ENCODE assay signal across 15 cellular contexts in the genomic region with DNA sequence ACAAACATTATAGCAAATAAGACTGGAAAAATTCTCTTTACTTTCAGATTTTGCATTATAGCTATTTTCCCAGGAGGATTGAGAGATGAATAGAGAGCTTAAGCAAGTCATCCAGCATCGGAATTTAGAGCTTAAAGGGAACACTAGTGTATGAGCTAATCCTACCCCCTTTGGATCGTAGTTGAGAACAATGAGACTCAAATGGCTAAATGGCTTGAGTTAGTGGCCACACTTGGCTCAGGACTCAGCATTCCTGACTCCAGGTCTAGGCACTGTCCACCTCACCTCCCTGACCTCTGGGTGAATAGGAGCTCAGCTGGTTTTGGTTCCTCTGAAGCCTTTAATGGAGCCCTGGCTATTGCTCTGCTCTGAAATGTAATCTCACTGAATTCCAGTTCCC.
DNase-seq lines count a peak whose midpoint lies in the region; FAIRE-seq and TF ChIP-seq lines count a peak whose summit lies in the region.
"Had no signal": no experiment of that assay in that cellular context is flagged by ENCODE, and none has a peak within 500 bp of the region (broad histone marks: within the 10 kb centered on the region; RNA-seq: fewer than 3 reads in every experiment).

No MANE protein-coding gene starts in this region.

- no peak for DNase-seq in CD14-positive monocyte (ENCODE audit: low spot score)
- DNase-seq in PC-9, result no peak
- no peak for DNase-seq in mesendoderm
- DNase-seq in retinal pigment epithelial cell (ENCODE audit: low read depth), result peak; percentile 81
- DNase-seq in activated T-helper 2 cell treated with anti-CD3 and anti-CD28 coated beads, Interferon-gamma antibody, Interleukin-2, Interleukin-4, amounts not matched to agents 10 μg/mL and 5 μg/mL and 100 μg/mL, durations not matched to agents 14 hours and 24 hours and 36 hours (ENCODE audit: low spot score), result no peak
- DNase-seq in SKM-1 (lab: John Stamatoyannopoulos, UW; ENCODE audit: unreplicated experiment), result no peak
- DNase-seq in H54 (ENCODE audit: insufficient read length, low spot score), result no peak
- DNase-seq: BE2C; Caco-2; CD8-positive, alpha-beta memory T cell; DND-41; GDM1 had no signal

- H3K4me3 ChIP-seq in PC-9, result no peak overlapping the region
- no peak overlapping the region for H3K4me3 ChIP-seq in mesendoderm (ENCODE audit: low read length)
- H3K4me3 ChIP-seq in retinal pigment epithelial cell (ENCODE audit: low read length), result no peak overlapping the region

- H3K4me1 ChIP-seq in PC-9 (replicated peaks; ENCODE audit: insufficient read depth) (peaks cover 27% of the 10 kb centered on the region), mesendoderm (ENCODE audit: control insufficient read depth, low read depth, low read length) (peaks cover 14% of the 10 kb centered on the region)
- H3K4me1 ChIP-seq: BE2C had no signal

- H3K4me1 Mint-ChIP-seq in CD14-positive monocyte, result peaks cover 81% of the 10 kb centered on the region
- peaks cover 39% of the 10 kb centered on the region for H3K4me1 Mint-ChIP-seq in activated T-helper 2 cell treated with anti-CD3 and anti-CD28 coated beads, Interferon-gamma antibody, Interleukin-2, Interleukin-4, amounts not matched to agents 10 μg/mL and 5 μg/mL and 100 μg/mL, durations not matched to agents 14 hours and 24 hours and 36 hours (ENCODE audit: low read depth)

- no TSS peak for BruUV-seq in PC-9 (replicated peaks; lab: Mats Ljungman, UMichigan)

- H3K27ac ChIP-seq in PC-9 (0 out of 2 replicates have a peak overlapping the region, but pooled peaks have one; percentile 37), mesendoderm (ENCODE audit: low read depth, low read length) (no peak overlapping the region)

- H3K27me3 ChIP-seq in PC-9 (ENCODE audit: insufficient read depth, low read depth) (no peaks in the 10 kb centered on the region), mesendoderm (ENCODE audit: insufficient read depth, low read length, poor library complexity) (no peaks in the 10 kb centered on the region)
- H3K27me3 ChIP-seq: BE2C had no signal

- peak overlapping the region; percentile 11 for H2BK5ac ChIP-seq in mesendoderm (ENCODE audit: low read length)

- FAIRE-seq in H54 (lab: Jason Lieb, UNC), result no peak
- FAIRE-seq: A204.1, GM12892, H1 had no signal

- no peak overlapping the region for H2BK120ac ChIP-seq in mesendoderm (ENCODE audit: low read depth, low read length)

- H3K79me1 ChIP-seq in mesendoderm (ENCODE audit: low read length), result no peaks in the 10 kb centered on the region

- H2BK15ac ChIP-seq in mesendoderm (replicated peaks; ENCODE audit: low read depth), result no peak overlapping the region

- H3F3A ChIP-seq in PC-9 (ENCODE audit: insufficient read depth, low read depth), result peaks cover 29% of the 10 kb centered on the region

- H3K27me3 Mint-ChIP-seq in CD14-positive monocyte (ENCODE audit: low read depth in 3 of 3), result peaks cover 0 to 1% (median 0%) of the 10 kb centered on the region in 3 donors
- H3K27me3 Mint-ChIP-seq in activated T-helper 2 cell treated with anti-CD3 and anti-CD28 coated beads, Interferon-gamma antibody, Interleukin-2, Interleukin-4, amounts not matched to agents 10 μg/mL and 5 μg/mL and 100 μg/mL, durations not matched to agents 14 hours and 24 hours and 36 hours (ENCODE audit: low read depth), result peaks cover 3% of the 10 kb centered on the region
- H3K27me3 Mint-ChIP-seq: CD8-positive, alpha-beta memory T cell had no signal

- TF ChIP-seq POLR2A in H54 (IDR thresholded peaks at IDR 0.05; ENCODE audit: low read depth, low read length), result no peak

- peak overlapping the region in 6 of 7 donors; percentile 73 to 98 (median 94) for H3K27ac Mint-ChIP-seq in CD14-positive monocyte
- no peak overlapping the region for H3K27ac Mint-ChIP-seq in activated T-helper 2 cell treated with anti-CD3 and anti-CD28 coated beads, Interferon-gamma antibody, Interleukin-2, Interleukin-4, amounts not matched to agents 10 μg/mL and 5 μg/mL and 100 μg/mL, durations not matched to agents 14 hours and 24 hours and 36 hours

- H3K18ac ChIP-seq in mesendoderm (ENCODE audit: low read length), result no peak overlapping the region

- H4K20me1 ChIP-seq in PC-9 (ENCODE audit: insufficient read depth), result no peaks in the 10 kb centered on the region

- H3K9me3 Mint-ChIP-seq in CD14-positive monocyte, result no peaks in the 10 kb centered on the region
- peaks cover 3% of the 10 kb centered on the region for H3K9me3 Mint-ChIP-seq in activated T-helper 2 cell treated with anti-CD3 and anti-CD28 coated beads, Interferon-gamma antibody, Interleukin-2, Interleukin-4, amounts not matched to agents 10 μg/mL and 5 μg/mL and 100 μg/mL, durations not matched to agents 14 hours and 24 hours and 36 hours

- peaks cover 4 to 6% of the 10 kb centered on the region in 2 donors for H3K36me3 Mint-ChIP-seq in CD14-positive monocyte
- peaks cover 2% of the 10 kb centered on the region for H3K36me3 Mint-ChIP-seq in activated T-helper 2 cell treated with anti-CD3 and anti-CD28 coated beads, Interferon-gamma antibody, Interleukin-2, Interleukin-4, amounts not matched to agents 10 μg/mL and 5 μg/mL and 100 μg/mL, durations not matched to agents 14 hours and 24 hours and 36 hours (ENCODE audit: low read depth)

- H3K56ac ChIP-seq in mesendoderm (ENCODE audit: low read length), result no peak overlapping the region

- POLR2A ChIA-PET in PC-9 (lab: Charles Lee; ENCODE audit: unreplicated experiment), result no interaction called here

- H4K8ac ChIP-seq in mesendoderm (ENCODE audit: low read depth, low read length), result no peak overlapping the region

- no peak overlapping the region for H3K9ac ChIP-seq in mesendoderm (ENCODE audit: low read length)

- no peaks in the 10 kb centered on the region for H3K79me2 ChIP-seq in PC-9 (ENCODE audit: low read depth)
- H3K79me2 ChIP-seq in mesendoderm (ENCODE audit: control insufficient read depth, insufficient read depth, low read length), result no peaks in the 10 kb centered on the region

- H2AK5ac ChIP-seq in mesendoderm (ENCODE audit: low read length), result no peak overlapping the region

- intact Hi-C loops in CD14-positive monocyte (cut with micrococcal nuclease), result loop anchor here (2.0 to 10.0 kb wide), 3 partner anchors 23 to 211 kb away; no protein-coding TSS in a partner anchor
- intact Hi-C loops in PC-9 (cut with micrococcal nuclease; ENCODE audit: unreplicated experiment), result no loop called here
- intact Hi-C loops in activated T-helper 2 cell treated with anti-CD3 and anti-CD28 coated beads, Interferon-gamma antibody, Interleukin-2, Interleukin-4, amounts not matched to agents 10 μg/mL and 5 μg/mL and 100 μg/mL, durations not matched to agents 14 hours and 24 hours and 36 hours (cut with micrococcal nuclease), result no loop called here

- 0 out of 2 replicates have a peak, but pooled peaks cover 3% of the 10 kb centered on the region for H3K9me2 ChIP-seq in PC-9 (ENCODE audit: insufficient read depth)

- H4K5ac ChIP-seq in mesendoderm (ENCODE audit: low read length), result no peak overlapping the region

- H3K4me2 ChIP-seq in PC-9, result peak overlapping the region; percentile 63; the same call in 1 of the 2 replicates
- no peak overlapping the region for H3K4me2 ChIP-seq in mesendoderm (ENCODE audit: low read length)

- no peak overlapping the region for H2AFZ ChIP-seq in PC-9

- H3K36me3 ChIP-seq in PC-9 (ENCODE audit: low read depth) (no peaks in the 10 kb centered on the region), mesendoderm (ENCODE audit: control insufficient read depth, insufficient read depth, low read length) (no peaks in the 10 kb centered on the region)
- H3K36me3 ChIP-seq: BE2C had no signal

- WGBS in mesendoderm (ENCODE audit: extremely low coverage, insufficient coverage, low lambda C conversion rate), result no CpG with 5 or more reads among the region's 2 CpGs

- no peak overlapping the region for H3K4me3 Mint-ChIP-seq in CD14-positive monocyte
- no peak overlapping the region for H3K4me3 Mint-ChIP-seq in activated T-helper 2 cell treated with anti-CD3 and anti-CD28 coated beads, Interferon-gamma antibody, Interleukin-2, Interleukin-4, amounts not matched to agents 10 μg/mL and 5 μg/mL and 100 μg/mL, durations not matched to agents 14 hours and 24 hours and 36 hours (ENCODE audit: low read depth)
- H3K4me3 Mint-ChIP-seq: CD8-positive, alpha-beta memory T cell had no signal

- H3K23ac ChIP-seq in mesendoderm (ENCODE audit: low read length), result no peak overlapping the region

- TF ChIP-seq CTCF in CD14-positive monocyte (IDR thresholded peaks at IDR 0.05) (no peak), PC-9 (conservative IDR thresholded peaks at IDR 0.05) (no peak), retinal pigment epithelial cell (conservative IDR thresholded peaks at IDR 0.05; ENCODE audit: low read depth, low read length) (no peak)

- H3K9me3 ChIP-seq in PC-9 (ENCODE audit: insufficient read depth, low read depth), result no peaks in the 10 kb centered on the region
- H3K9me3 ChIP-seq: BE2C, Caco-2 had no signal

- CTCF ChIA-PET in PC-9 (lab: Charles Lee), result no interaction called here

- no peak overlapping the region for H3K4ac ChIP-seq in mesendoderm (ENCODE audit: low read depth, low read length)

Comparison
In these comparisons a context has a peak if more than half of its experiments do, and no peak if none do; other contexts are left out.
1. intact Hi-C loops: an anchor here in CD14-positive monocyte (2.0 to 10.0 kb wide); none called in PC-9 and activated T-helper 2 cell treated with anti-CD3 and anti-CD28 coated beads, Interferon-gamma antibody, Interleukin-2, Interleukin-4, amounts not matched to agents 10 μg/mL and 5 μg/mL and 100 μg/mL, durations not matched to agents 14 hours and 24 hours and 36 hours.